ENCODE assay signal across 7 cellular contexts in genomic region chr21:34201441-34201838, GRCh38.
DNase-seq lines count a peak whose midpoint lies in the region; FAIRE-seq and TF ChIP-seq lines count a peak whose summit lies in the region.

No MANE protein-coding gene starts in this region.

- no peak for DNase-seq in kidney
- DNase-seq in inferior parietal cortex (ENCODE audit: extremely low spot score): no peak
- no peak for DNase-seq in activated gamma-delta T cell treated with Interleukin-2 at 50 U/mL for 16 hours
- DNase-seq in NCI-H1105 treated with DMSO at 0.1 percent for 48 hours (lab: John Stamatoyannopoulos, UW): no peak

- H3K4me3 Mint-ChIP-seq in activated naive CD8-positive, alpha-beta T cell: peak overlapping the region; percentile 85
- H3K4me3 Mint-ChIP-seq in stimulated activated naive CD8-positive, alpha-beta T cell treated with anti-CD3 and anti-CD28 coated beads, Interleukin-15, Interleukin-2, amounts not matched to agents 100 ng/mL and 50 ng/mL, for 24 hours: peak overlapping the region; percentile 81

- no peaks in the 10 kb centered on the region for H3K36me3 Mint-ChIP-seq in activated naive CD8-positive, alpha-beta T cell
- no peaks in the 10 kb centered on the region for H3K36me3 Mint-ChIP-seq in stimulated activated naive CD8-positive, alpha-beta T cell treated with anti-CD3 and anti-CD28 coated beads, Interleukin-15, Interleukin-2, amounts not matched to agents 100 ng/mL and 50 ng/mL, for 24 hours (ENCODE audit: low read depth)

- H3K27ac ChIP-seq in HUES48 (ENCODE audit: low read depth, low read length): peak overlapping the region; percentile 8
- peak overlapping the region; percentile 38 to 90 for H3K27ac ChIP-seq in kidney (ENCODE audit: low read depth in 2 of 2, low read length in 2 of 2)

- intact Hi-C loops in kidney (cut with DNase I): no loop called here

- H3K4me3 ChIP-seq in HUES48 (ENCODE audit: low read depth, low read length): peak overlapping the region; percentile 70
- peak overlapping the region; percentile 72 for H3K4me3 ChIP-seq in kidney (ENCODE audit: low read length in 2 of 2)

- H3K9me3 ChIP-seq in HUES48 (ENCODE audit: control insufficient read depth, insufficient read depth, low read length) (no peaks in the 10 kb centered on the region), kidney (ENCODE audit: control insufficient read depth in 1 of 2, low read length in 2 of 2) (no peaks in the 10 kb centered on the region)

- no peaks in the 10 kb centered on the region for H3K27me3 ChIP-seq in HUES48 (ENCODE audit: control insufficient read depth, insufficient read depth, low read length)

- no peaks in the 10 kb centered on the region for H3K27me3 Mint-ChIP-seq in activated naive CD8-positive, alpha-beta T cell
- H3K27me3 Mint-ChIP-seq in stimulated activated naive CD8-positive, alpha-beta T cell treated with anti-CD3 and anti-CD28 coated beads, Interleukin-15, Interleukin-2, amounts not matched to agents 100 ng/mL and 50 ng/mL, for 24 hours: peaks cover 3% of the 10 kb centered on the region

- H3K36me3 ChIP-seq in HUES48 (ENCODE audit: control insufficient read depth, insufficient read depth, low read length): no peaks in the 10 kb centered on the region
- H3K36me3 ChIP-seq in kidney (ENCODE audit: control insufficient read depth in 1 of 2, insufficient read depth in 2 of 2, low read length in 2 of 2): no peaks in the 10 kb centered on the region

- no peak overlapping the region for H3K9ac ChIP-seq in HUES48 (ENCODE audit: low read depth, low read length)
- peak overlapping the region; percentile 46 to 70 for H3K9ac ChIP-seq in kidney (ENCODE audit: low read length in 2 of 2)

- H3K9me3 Mint-ChIP-seq in activated naive CD8-positive, alpha-beta T cell (ENCODE audit: low read depth): no peaks in the 10 kb centered on the region
- no peaks in the 10 kb centered on the region for H3K9me3 Mint-ChIP-seq in stimulated activated naive CD8-positive, alpha-beta T cell treated with anti-CD3 and anti-CD28 coated beads, Interleukin-15, Interleukin-2, amounts not matched to agents 100 ng/mL and 50 ng/mL, for 24 hours

- H3K27ac Mint-ChIP-seq in activated naive CD8-positive, alpha-beta T cell: peak overlapping the region; percentile 79
- peak overlapping the region; percentile 91 for H3K27ac Mint-ChIP-seq in stimulated activated naive CD8-positive, alpha-beta T cell treated with anti-CD3 and anti-CD28 coated beads, Interleukin-15, Interleukin-2, amounts not matched to agents 100 ng/mL and 50 ng/mL, for 24 hours

- peaks cover 44% of the 10 kb centered on the region for H3K4me1 Mint-ChIP-seq in activated naive CD8-positive, alpha-beta T cell (ENCODE audit: low read depth)
- peaks cover 64% of the 10 kb centered on the region for H3K4me1 Mint-ChIP-seq in stimulated activated naive CD8-positive, alpha-beta T cell treated with anti-CD3 and anti-CD28 coated beads, Interleukin-15, Interleukin-2, amounts not matched to agents 100 ng/mL and 50 ng/mL, for 24 hours (ENCODE audit: low read depth)

- peaks cover 38% of the 10 kb centered on the region for H3K4me1 ChIP-seq in HUES48 (ENCODE audit: control insufficient read depth, insufficient read depth, low read length)
- peaks cover 15 to 20% of the 10 kb centered on the region in 2 donors for H3K4me1 ChIP-seq in kidney (ENCODE audit: control insufficient read depth in 1 of 2, insufficient read depth in 1 of 2, low read depth in 1 of 2, low read length in 2 of 2)

- TF ChIP-seq CTCF in kidney (IDR thresholded peaks at IDR 0.05; ENCODE audit: borderline replicate concordance, extremely low read depth, insufficient read depth): no peak

- FAIRE-seq in kidney (lab: Jason Lieb, UNC): no peak
